Comparison of ENCODE assay signal across 8 cellular contexts in genomic region chr1:161530671-161531609, GRCh38. TPM values are rescaled to one million over a fixed set of nuclear protein-coding genes. Genes with fewer than 3 reads are reported as not detected.
A peak's percentile ranks its signal among the peaks of the same experiment; 100 is the strongest.
DNase-seq lines count a peak whose midpoint lies in the region; ATAC-seq, FAIRE-seq and TF ChIP-seq lines count a peak whose summit lies in the region.
"Not testable (repeated sequence)": the region's sequence is repeated elsewhere in the genome, so short reads cannot be mapped to it uniquely, and the experiment has no call there.

No MANE protein-coding gene starts in this region.

- H3K9me3 ChIP-seq in GM12878 (replicated peaks; ENCODE audit: control insufficient read depth, insufficient read depth, low read length); aorta (ENCODE audit: control insufficient read depth, low read length): not testable (repeated sequence)

- H3K27ac ChIP-seq in GM12878 (ENCODE audit: control insufficient read depth, insufficient read depth), result peak overlapping the region; percentile 72
- H3K27ac ChIP-seq in aorta (ENCODE audit: low read depth in 1 of 2, low read length in 2 of 2), result peak overlapping the region; percentile 28 to 85

- not testable (repeated sequence) for TF ChIP-seq EP300 in GM12878 (IDR thresholded peaks at IDR 0.05; ENCODE audit: borderline replicate concordance in 1 of 2, control insufficient read depth in 1 of 2, low read depth in 2 of 2, low read length in 2 of 2)

- intact Hi-C loops in GM12878 (cut with micrococcal nuclease; ENCODE audit: unreplicated experiment), result loop anchor here (10.0 kb wide), 1 partner anchor 136 kb away; no protein-coding TSS in a partner anchor
- intact Hi-C loops in aorta (cut with DNase I), result loop anchor here in 1 of 2 donors (10.0 kb wide), 1 partner anchor 84 kb away; no protein-coding TSS in a partner anchor

- WGBS in GM12878 (ENCODE audit: insufficient coverage, insufficient replicate concordance, low lambda C conversion rate, missing lambda C conversion rate), result under 1% methylated on average over 51 of the region's 56 CpGs
- 1 to 3% methylated on average over 51 to 54 of the region's 56 CpGs for WGBS in aorta, 2 donors

- H3K4me3 ChIP-seq in GM12878 (peak overlapping the region; percentile 78), aorta (ENCODE audit: low read length in 2 of 2) (peak overlapping the region; percentile 44 to 96)

- H4K20me1 ChIP-seq in GM12878 (ENCODE audit: control insufficient read depth, insufficient read depth), result not testable (repeated sequence)

- H3K4me2 ChIP-seq in GM12878 (ENCODE audit: control insufficient read depth, insufficient read depth), result peak overlapping the region; percentile 47; the same call in 1 of the 2 replicates

- TSS peak; percentile 62 for BruUV-seq in GM12878 (replicated peaks; lab: Mats Ljungman, UMichigan)

- H3K4me1 ChIP-seq in GM12878 (ENCODE audit: control insufficient read depth, insufficient read depth, low read length); aorta (ENCODE audit: control insufficient read depth in 1 of 2, insufficient read depth in 2 of 2, low read length in 2 of 2): not testable (repeated sequence)

- RAD21 ChIA-PET in GM12878 (lab: Charles Lee; ENCODE audit: unreplicated experiment), result interaction anchor here (0.6 to 1.7 kb wide), 2 partner anchors 38 to 199 kb away, joined by 3 to 5 read pairs; no protein-coding TSS in a partner anchor

- in situ Hi-C loops in GM12878 (cut with MboI), result not testable (repeated sequence)

- H3K79me2 ChIP-seq in GM12878 (ENCODE audit: control insufficient read depth, insufficient read depth, low read length), result not testable (repeated sequence)

- not testable (repeated sequence) for H3K27me3 ChIP-seq in GM12878 (replicated peaks in 1 of 2; ENCODE audit: control insufficient read depth in 2 of 2, insufficient read depth in 2 of 2, low read length in 1 of 2); aorta (ENCODE audit: control insufficient read depth in 1 of 2, insufficient read depth in 2 of 2, low read length in 1 of 2)

- POLR2A ChIA-PET in GM12878 (lab: Charles Lee), result interaction anchor here (0.6 kb wide), 1 partner anchor 92 kb away, joined by 3 read pairs; no protein-coding TSS in a partner anchor

- not testable (repeated sequence) for TF ChIP-seq RAD21 in GM12878 (IDR thresholded peaks at IDR 0.05; ENCODE audit: insufficient read depth, low read depth, low read length)

- ATAC-seq in HG03060 (IDR thresholded peaks at IDR 0.05; ENCODE audit: low read depth, unreplicated experiment) (peak; percentile 74), GM12878 (peak; percentile 85), aorta (ENCODE audit: low FRiP score) (peak; percentile 93)

- FAIRE-seq in GM18507 (lab: Jason Lieb, UNC), result peak; percentile 93
- FAIRE-seq in TTC549 (lab: Jason Lieb, UNC), result peak; percentile 98
- peak; percentile 77 for FAIRE-seq in GM12878 (lab: Jason Lieb, UNC)

- peak overlapping the region; percentile 82 for H2AFZ ChIP-seq in GM12878 (ENCODE audit: control insufficient read depth, low read depth, low read length)

- CTCF ChIA-PET in GM12878 (lab: Yijun Ruan, JAX), result interaction anchor here (0.8 to 1.6 kb wide), 3 partner anchors 7 to 207 kb away, joined by 4 to 6 read pairs (median 4); no protein-coding TSS in a partner anchor

- not testable (repeated sequence) for TF ChIP-seq CTCF in GM12878 (IDR thresholded peaks at IDR 0.05 in 2 of 3, conservative IDR thresholded peaks at IDR 0.05 in 1 of 3; ENCODE audit: control insufficient read depth in 2 of 3, extremely low read depth in 1 of 3, insufficient read depth in 1 of 3, low read depth in 3 of 3, low read length in 3 of 3)

- not testable (repeated sequence) for H3K36me3 ChIP-seq in GM12878 (ENCODE audit: control insufficient read depth in 2 of 2, insufficient read depth in 2 of 2, low read length in 1 of 2); aorta (ENCODE audit: control insufficient read depth in 1 of 2, insufficient read depth in 2 of 2, low read length in 1 of 2)

- DNase-seq in GM18507 (ENCODE audit: extremely low spot score, insufficient read length, low read depth) (peak; percentile 37), NCI-H2107 (lab: John Stamatoyannopoulos, UW) (peak; percentile 66), GM12878 (ENCODE audit: low read depth, low spot score) (peak; percentile 96), hypothalamus (lab: John Stamatoyannopoulos, UW) (peak in 47 of 51 donors; percentile 29 to 97 (median 69)), retina (peak; percentile 96), aorta (peak; percentile 89 to 92)

- peak overlapping the region; percentile 74 for H3K9ac ChIP-seq in GM12878 (ENCODE audit: control insufficient read depth, insufficient read depth, low read length)

- not testable (repeated sequence) for TF ChIP-seq POLR2A in GM12878 (IDR thresholded peaks at IDR 0.05; ENCODE audit: low read depth, low read length)

- SMC1A ChIA-PET in GM12878 (lab: Charles Lee; ENCODE audit: uncharacterized antibody, unreplicated experiment), result interaction anchor here (0.9 to 1.1 kb wide), 4 partner anchors 21 to 210 kb away, joined by 3 to 6 read pairs (median 4); no protein-coding TSS in a partner anchor

TF ChIP-seq in GM12878, 131 proteins besides CTCF, POLR2A, EP300 and RAD21 (continues in another document):
- TF ChIP-seq GATAD2B (conservative IDR thresholded peaks at IDR 0.05; ENCODE audit: low read depth) (peak; percentile 75), TARDBP (IDR thresholded peaks at IDR 0.05; ENCODE audit: borderline replicate concordance) (peak; percentile 96), PAX5 (IDR thresholded peaks at IDR 0.05; ENCODE audit: borderline replicate concordance, low read depth, low read length) (peak; percentile 50; the same call in 1 of the 2 replicates), IRF4 (IDR thresholded peaks at IDR 0.05; ENCODE audit: low read depth, low read length) (peak; percentile 71; the same call in 1 of the 2 replicates)

RNA-seq across cellular contexts. Expression of gene HSPA6, which starts 6.6 kb away (rescaled TPM):
- 16.8 and 21.0 TPM in 2 replicates for total RNA-seq in GM12878 (2013; cell fraction: nucleolus; rRNA removed)
- total RNA-seq in GM12878 (2014; rRNA removed) (0.65 and 0.96 TPM in 2 replicates), GM12878 (2014; rRNA removed; fragmentation: Illumina TruSeq; extraction: Trizol) (0.18 and 0.36 TPM in 2 replicates), GM12878 (2021) (1.6 and 1.8 TPM in 2 replicates), aorta (10 to 100 TPM in 1 of 2 donors, 1 to 10 TPM in 1; 9.0 to 19.0 TPM)
- polyA plus RNA-seq in GM12878 (2011; ENCODE audit: low read depth), result 0.81 TPM
- polyA plus RNA-seq in GM12878 (2011; rRNA removed) (0.06 and 0.18 TPM in 2 replicates), GM12878 (2014; fragmentation: Illumina TruSeq; extraction: Trizol) (0.12 and 0.16 TPM in 2 replicates), GM12878 (2014; fragmentation: Nextera tagmentation; extraction: Ambion mirVana) (under 1 TPM; 0.05 to 0.09 TPM), GM12878 (2014; rRNA removed) (1.2 and 1.5 TPM in 2 replicates), GM12878 (2016; fragmentation: Nextera tagmentation; extraction: Ambion mirVana) (1 to 10 TPM; 8.5 to 8.8 TPM), aorta (1 to 10 TPM; 1.1 to 1.4 TPM)
- 0.42 and 0.64 TPM in 2 replicates for polyA plus RNA-seq in GM12878 (2011; cell fraction: cytosol; rRNA removed)
- polyA plus RNA-seq in GM12878 (2011; cell fraction: nucleus; rRNA removed), result 2.0 and 4.2 TPM in 2 replicates
- 1.1 and 1.4 TPM in 2 replicates for polyA plus RNA-seq in GM12878 (2012)
- polyA minus RNA-seq in GM12878 (2011; rRNA and poly(A)+ RNA removed), result 0.15 and 0.41 TPM in 2 replicates
- polyA minus RNA-seq in GM12878 (2011; cell fraction: cytosol; rRNA and poly(A)+ RNA removed), result 0.94 TPM in 1 of 2 replicates, not detected in the other
- 1.1 and 5.1 TPM in 2 replicates for polyA minus RNA-seq in GM12878 (2011; cell fraction: nucleus; rRNA and poly(A)+ RNA removed)

RNA-seq across cellular contexts. Expression of gene FCGR3A, which starts 18.7 kb away (rescaled TPM):
- total RNA-seq in GM12878 (2013; cell fraction: nucleolus; rRNA removed), result not detected in 2 replicates
- total RNA-seq in GM12878 (2014; rRNA removed) (0.05 TPM in 1 of 2 replicates, not detected in the other), GM12878 (2014; rRNA removed; fragmentation: Illumina TruSeq; extraction: Trizol) (not detected in 2 replicates), GM12878 (2021) (0.10 TPM in 1 of 2 replicates, not detected in the other), aorta (100 to 1,000 TPM in 1 of 2 donors, 10 to 100 TPM in 1; 88.2 to 116 TPM)
- not detected for polyA plus RNA-seq in GM12878 (2011; ENCODE audit: low read depth)
- polyA plus RNA-seq in GM12878 (2011; rRNA removed) (not detected in 2 replicates), GM12878 (2014; fragmentation: Illumina TruSeq; extraction: Trizol) (not detected in 2 replicates), GM12878 (2014; fragmentation: Nextera tagmentation; extraction: Ambion mirVana) (not detected), GM12878 (2014; rRNA removed) (not detected in 2 replicates), GM12878 (2016; fragmentation: Nextera tagmentation; extraction: Ambion mirVana) (under 1 TPM in 1 of 2 experiments, not detected in 1; 0.09 TPM), aorta (100 to 1,000 TPM in 1 of 2 donors, 10 to 100 TPM in 1; 13.9 to 108 TPM)
- polyA plus RNA-seq in GM12878 (2011; cell fraction: cytosol; rRNA removed), result not detected in 2 replicates
- 0.06 TPM in 1 of 2 replicates, not detected in the other for polyA plus RNA-seq in GM12878 (2011; cell fraction: nucleus; rRNA removed)
- not detected in 2 replicates for polyA plus RNA-seq in GM12878 (2012)
- 0.10 TPM in 1 of 2 replicates, not detected in the other for polyA minus RNA-seq in GM12878 (2011; rRNA and poly(A)+ RNA removed)
- polyA minus RNA-seq in GM12878 (2011; cell fraction: cytosol; rRNA and poly(A)+ RNA removed), result not detected in 2 replicates
- polyA minus RNA-seq in GM12878 (2011; cell fraction: nucleus; rRNA and poly(A)+ RNA removed), result not detected in 2 replicates

RNA-seq across cellular contexts. Expression of gene FCGR2A, which starts 25.7 kb away (rescaled TPM):
- total RNA-seq in GM12878 (2013; cell fraction: nucleolus; rRNA removed), result 7.9 and 10.6 TPM in 2 replicates
- total RNA-seq in GM12878 (2014; rRNA removed) (5.0 and 5.7 TPM in 2 replicates), GM12878 (2014; rRNA removed; fragmentation: Illumina TruSeq; extraction: Trizol) (5.3 and 7.0 TPM in 2 replicates), GM12878 (2021) (6.4 and 6.9 TPM in 2 replicates), aorta (100 to 1,000 TPM in 1 of 2 donors, 10 to 100 TPM in 1; 83.1 to 113 TPM)
- 0.41 TPM for polyA plus RNA-seq in GM12878 (2011; ENCODE audit: low read depth)
- polyA plus RNA-seq in GM12878 (2011; rRNA removed) (2.3 and 3.7 TPM in 2 replicates), GM12878 (2014; fragmentation: Illumina TruSeq; extraction: Trizol) (7.4 and 9.3 TPM in 2 replicates), GM12878 (2014; fragmentation: Nextera tagmentation; extraction: Ambion mirVana) (1 to 10 TPM; 3.8 to 4.2 TPM), GM12878 (2014; rRNA removed) (3.2 and 3.3 TPM in 2 replicates), GM12878 (2016; fragmentation: Nextera tagmentation; extraction: Ambion mirVana) (1 to 10 TPM; 3.1 to 3.6 TPM), aorta (10 to 100 TPM; 13.3 to 83.1 TPM)
- 1.0 TPM in 2 replicates for polyA plus RNA-seq in GM12878 (2011; cell fraction: cytosol; rRNA removed)
- polyA plus RNA-seq in GM12878 (2011; cell fraction: nucleus; rRNA removed), result 2.4 and 2.9 TPM in 2 replicates
- polyA plus RNA-seq in GM12878 (2012), result 1.2 and 1.4 TPM in 2 replicates
- polyA minus RNA-seq in GM12878 (2011; rRNA and poly(A)+ RNA removed), result 1.5 and 1.8 TPM in 2 replicates
- 0.53 and 1.0 TPM in 2 replicates for polyA minus RNA-seq in GM12878 (2011; cell fraction: cytosol; rRNA and poly(A)+ RNA removed)
- 1.3 and 2.4 TPM in 2 replicates for polyA minus RNA-seq in GM12878 (2011; cell fraction: nucleus; rRNA and poly(A)+ RNA removed)

Comparison
In these comparisons a context has a peak if more than half of its experiments do, and no peak if none do; other contexts are left out.
1. Peak in every context shown above with its lines: DNase-seq, ATAC-seq, H3K4me3 ChIP-seq and H3K27ac ChIP-seq.
2. DNase-seq: peak in every context shown above with its lines; median percentile 96 in GM12878; 96 in retina; 90 in aorta; 69 in hypothalamus; 66 in NCI-H2107; 37 in GM18507.
3. RNA of gene FCGR3A, which starts 18.7 kb away (total RNA-seq): 88.2 to 116 TPM in aorta; 0.05 to 0.10 TPM in GM12878; every median in the first group is over 10 times any median in the second.
4. RNA of gene FCGR2A, which starts 25.7 kb away (total RNA-seq): 83.1 to 113 TPM in aorta; 5.0 to 10.6 TPM in GM12878; every median in the first group is over 4 times any median in the second.